ENCODE assay signal across 8 cellular contexts in the genomic region with DNA sequence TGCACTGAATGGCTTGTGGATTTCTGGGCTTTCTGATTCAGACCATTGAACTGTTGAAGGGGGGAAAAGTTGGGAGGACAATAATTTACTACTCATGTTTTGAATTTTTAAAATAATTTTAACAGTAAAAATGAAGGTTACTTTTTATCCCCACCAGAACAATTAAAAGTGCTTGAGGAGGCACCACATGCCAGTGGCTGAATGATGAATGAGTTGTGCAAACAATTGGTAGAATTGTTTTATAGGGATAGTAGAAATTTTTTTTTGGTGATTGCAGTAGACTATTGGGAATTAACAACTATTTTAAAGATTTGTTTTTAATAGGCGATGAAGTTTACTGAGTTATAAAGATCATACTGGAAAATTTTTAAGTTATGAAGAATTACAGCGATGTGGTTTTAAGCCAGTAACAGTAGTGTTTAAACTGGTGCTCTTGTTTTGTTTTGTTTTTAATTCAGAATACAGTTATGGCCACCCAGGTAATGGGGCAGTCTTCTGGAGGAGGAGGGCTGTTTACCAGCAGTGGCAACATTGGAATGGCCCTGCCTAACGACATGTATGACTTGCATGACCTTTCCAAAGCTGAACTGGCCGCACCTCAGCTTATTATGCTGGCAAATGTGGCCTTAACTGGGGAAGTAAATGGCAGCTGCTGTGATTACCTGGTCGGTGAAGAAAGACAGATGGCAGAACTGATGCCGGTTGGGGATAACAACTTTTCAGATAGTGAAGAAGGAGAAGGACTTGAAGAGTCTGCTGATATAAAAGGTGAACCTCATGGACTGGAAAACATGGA. TPM values are rescaled to one million over a fixed set of nuclear protein-coding genes. Genes with fewer than 3 reads are reported as not detected.
DNase-seq lines count a peak whose midpoint lies in the region; ATAC-seq, FAIRE-seq and TF ChIP-seq lines count a peak whose summit lies in the region.

No MANE protein-coding gene starts in this region.

- H3K4me1 ChIP-seq in NT2/D1 (ENCODE audit: insufficient read depth, insufficient read length) (peaks cover 2% of the 10 kb centered on the region), parathyroid adenoma (peaks cover 2% of the 10 kb centered on the region)

- H3K36me3 ChIP-seq in NT2/D1 (ENCODE audit: insufficient read depth, insufficient read length, low read length) (peaks cover 35% of the 10 kb centered on the region), parathyroid adenoma (ENCODE audit: control insufficient read depth, insufficient read depth, low read length) (no peaks in the 10 kb centered on the region)

- H3K4me2 ChIP-seq in parathyroid adenoma (ENCODE audit: low read length): peak overlapping the region; percentile 86

- H3K9ac ChIP-seq in NT2/D1 (ENCODE audit: insufficient read length, low read depth) (peak overlapping the region; percentile 88), parathyroid adenoma (no peak overlapping the region)

- H3K9me3 ChIP-seq in NT2/D1 (ENCODE audit: insufficient read depth, low read length) (no peaks in the 10 kb centered on the region), parathyroid adenoma (ENCODE audit: control insufficient read depth, low read length) (no peaks in the 10 kb centered on the region)

- H3K27ac ChIP-seq in parathyroid adenoma: no peak overlapping the region

- no peaks in the 10 kb centered on the region for H3K9me3 Mint-ChIP-seq in effector memory CD8-positive, alpha-beta T cell

- in situ Hi-C loops in G401 (cut with HindIII; ENCODE audit: low sequenced_read_pairs): no loop called here

- FAIRE-seq in GM19239 (lab: Jason Lieb, UNC): no peak

- H3K4me3 Mint-ChIP-seq in effector memory CD8-positive, alpha-beta T cell: peak overlapping the region; percentile 94 to 96

- peak overlapping the region; percentile 91 to 95 for H3K27ac Mint-ChIP-seq in effector memory CD8-positive, alpha-beta T cell

- peak overlapping the region; percentile 73 for H3K4me3 ChIP-seq in NT2/D1 (ENCODE audit: insufficient read length, low read depth)
- peak overlapping the region; percentile 72 for H3K4me3 ChIP-seq in parathyroid adenoma (ENCODE audit: low read depth, low read length)

- no peak for ATAC-seq in effector memory CD8-positive, alpha-beta T cell (replicated peaks)
- no peak for ATAC-seq in HG03571 (IDR thresholded peaks at IDR 0.05; ENCODE audit: unreplicated experiment)

- H3K27me3 ChIP-seq in NT2/D1 (ENCODE audit: insufficient read depth, insufficient read length): no peaks in the 10 kb centered on the region
- no peaks in the 10 kb centered on the region for H3K27me3 ChIP-seq in parathyroid adenoma (ENCODE audit: control insufficient read depth, insufficient read depth, low read length)

- H3K36me3 Mint-ChIP-seq in effector memory CD8-positive, alpha-beta T cell (ENCODE audit: insufficient read depth): peaks cover 32% of the 10 kb centered on the region

- no peak overlapping the region for H2AFZ ChIP-seq in parathyroid adenoma

- peak; percentile 35 for DNase-seq in EH (ENCODE audit: low read depth)
- DNase-seq in NT2/D1 (ENCODE audit: low read depth, low spot score): no peak
- DNase-seq in effector memory CD8-positive, alpha-beta T cell: no peak
- no peak for DNase-seq in GM19239 (ENCODE audit: insufficient read length, low spot score)
- DNase-seq in hepatic stellate cell (ENCODE audit: low spot score): no peak
- no peak for DNase-seq in G401 (ENCODE audit: low spot score)

- H3K27me3 Mint-ChIP-seq in effector memory CD8-positive, alpha-beta T cell: no peaks in the 10 kb centered on the region

- H3K4me1 Mint-ChIP-seq in effector memory CD8-positive, alpha-beta T cell (ENCODE audit: low read depth in 2 of 2): peaks cover 23 to 29% of the 10 kb centered on the region in 2 donors

- peaks cover 28% of the 10 kb centered on the region for H3K79me2 ChIP-seq in parathyroid adenoma

- TF ChIP-seq CTCF in parathyroid adenoma (IDR thresholded peaks at IDR 0.05): no peak

RNA-seq across cellular contexts. Expression of a gene that starts 2.7 kb away (rescaled TPM):
- total RNA-seq in G401 (2014; rRNA removed; shearing (Covaris generic)): 13.2 and 28.2 TPM in 2 replicates
